Comparison of ENCODE assay signal across 8 cellular contexts in the genomic region with DNA sequence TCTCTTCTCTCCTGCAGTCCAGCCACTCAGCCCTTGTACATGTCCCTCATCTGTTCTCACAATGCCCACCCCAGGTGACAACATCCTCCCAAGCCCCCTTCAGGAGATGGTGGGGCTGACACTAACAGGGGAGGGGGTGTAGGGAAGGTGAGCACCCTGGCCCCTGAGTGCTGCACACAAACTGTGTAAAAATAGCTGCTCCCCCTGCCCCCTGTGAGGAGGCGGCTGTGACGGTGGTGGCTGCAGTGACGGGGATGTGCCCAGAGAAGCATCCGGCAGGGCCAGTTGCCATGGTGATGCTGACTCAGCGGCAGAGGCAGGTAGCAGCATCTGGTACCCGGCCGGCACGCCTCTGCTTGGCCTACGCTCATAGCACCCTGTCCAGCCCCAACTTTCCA. TPM values are rescaled to one million over a fixed set of nuclear protein-coding genes. Genes with fewer than 3 reads are reported as not detected.
DNase-seq lines count a peak whose midpoint lies in the region; ATAC-seq and TF ChIP-seq lines count a peak whose summit lies in the region.

No MANE protein-coding gene starts in this region.

- DNase-seq in CD8-positive, alpha-beta memory T cell: peak; percentile 88 to 98 (median 90)
- DNase-seq in RPMI8226: peak; percentile 85
- DNase-seq in activated naive CD4-positive, alpha-beta T cell treated with anti-CD3 and anti-CD28 coated beads, Interleukin-2, amount 50 U/mL, for 16 hours: peak; percentile 88
- peak; percentile 72 for DNase-seq in lower lobe of right lung
- peak; percentile 77 for DNase-seq in stimulated activated CD8-positive, alpha-beta memory T cell treated with anti-CD3 and anti-CD28 coated beads, Interleukin-7, amount 100 ng/mL, for 24 hours (ENCODE audit: low read depth)
- DNase-seq in cerebellum (ENCODE audit: low spot score): no peak

- peaks cover 0 to 1% (median 0%) of the 10 kb centered on the region in 5 donors for H3K9me3 Mint-ChIP-seq in CD8-positive, alpha-beta memory T cell

- H3K4me3 Mint-ChIP-seq in CD8-positive, alpha-beta memory T cell: peak overlapping the region; percentile 37 to 95 (median 80)

- CTCF ChIA-PET in CD8-positive, alpha-beta memory T cell (lab: Charles Lee): interaction anchor here (5.8 to 6.5 kb wide), 2 partner anchors 9 to 14 kb away, joined by 35 to 96 read pairs; a partner anchor contains a TSS

- peak overlapping the region; percentile 99 for H3K27ac ChIP-seq in CD8-positive, alpha-beta memory T cell (ENCODE audit: low read depth, low read length)
- H3K27ac ChIP-seq in lower lobe of right lung: peak overlapping the region; percentile 36

- peak overlapping the region; percentile 96 to 100 (median 98) for H3K27ac Mint-ChIP-seq in CD8-positive, alpha-beta memory T cell

- H3K9me3 ChIP-seq in CD8-positive, alpha-beta memory T cell (ENCODE audit: low read length): no peaks in the 10 kb centered on the region
- H3K9me3 ChIP-seq in lower lobe of right lung: no peaks in the 10 kb centered on the region

- POLR2A ChIA-PET in CD8-positive, alpha-beta memory T cell (lab: Charles Lee): interaction anchor here (0.6 to 3.8 kb wide), 3 partner anchors 10 to 28 kb away, joined by 3 to 30 read pairs (median 10); a partner anchor contains a TSS

- H3K27me3 ChIP-seq in CD8-positive, alpha-beta memory T cell (ENCODE audit: insufficient read depth, low read length, poor library complexity, severe bottlenecking): no peaks in the 10 kb centered on the region
- H3K27me3 ChIP-seq in lower lobe of right lung (ENCODE audit: low read depth): no peaks in the 10 kb centered on the region

- no peaks in the 10 kb centered on the region for H3K36me3 ChIP-seq in CD8-positive, alpha-beta memory T cell (ENCODE audit: insufficient read depth, low read length)
- no peaks in the 10 kb centered on the region for H3K36me3 ChIP-seq in lower lobe of right lung

- peaks cover 50% of the 10 kb centered on the region for H3K4me1 ChIP-seq in CD8-positive, alpha-beta memory T cell (ENCODE audit: insufficient read depth, low read length)
- peaks cover 31% of the 10 kb centered on the region for H3K4me1 ChIP-seq in lower lobe of right lung

- peaks cover 0 to 3% (median 0%) of the 10 kb centered on the region in 3 donors for H3K36me3 Mint-ChIP-seq in CD8-positive, alpha-beta memory T cell

- ATAC-seq in lower lobe of right lung (no peak), HG03378 (IDR thresholded peaks at IDR 0.05; ENCODE audit: unreplicated experiment) (no peak), HG02798 (IDR thresholded peaks at IDR 0.05; ENCODE audit: poor library complexity, unreplicated experiment) (no peak)

- no peak overlapping the region for H3K4me3 ChIP-seq in CD8-positive, alpha-beta memory T cell (ENCODE audit: low read length)
- no peak overlapping the region for H3K4me3 ChIP-seq in lower lobe of right lung

- H3K4me1 Mint-ChIP-seq in CD8-positive, alpha-beta memory T cell: peaks cover 37 to 55% (median 53%) of the 10 kb centered on the region in 3 donors

- TF ChIP-seq CTCF in lower lobe of right lung (IDR thresholded peaks at IDR 0.05): no peak

- intact Hi-C loops in lower lobe of right lung (cut with DNase I): no loop called here

- peaks cover 0 to 3% of the 10 kb centered on the region in 2 donors for H3K27me3 Mint-ChIP-seq in CD8-positive, alpha-beta memory T cell

RNA-seq across cellular contexts. Expression of a gene that starts 13.0 kb away (rescaled TPM):
- 100 to 1,000 TPM; 300 to 327 TPM for total RNA-seq in CD8-positive, alpha-beta memory T cell
- polyA plus RNA-seq in CD8-positive, alpha-beta memory T cell: 174 TPM
- total RNA-seq in lower lobe of right lung (150 TPM), cerebellum (60.1 TPM)

RNA-seq across cellular contexts. Expression of a gene that starts 20.2 kb away (rescaled TPM):
- total RNA-seq in CD8-positive, alpha-beta memory T cell: 1 to 10 TPM; 1.3 TPM
- polyA plus RNA-seq in CD8-positive, alpha-beta memory T cell: 0.31 TPM
- 4.1 TPM for total RNA-seq in lower lobe of right lung
- 2.9 TPM for total RNA-seq in cerebellum

RNA-seq across cellular contexts. Expression of a gene that starts 28.4 kb away (rescaled TPM):
- total RNA-seq in CD8-positive, alpha-beta memory T cell: 100 to 1,000 TPM; 351 to 373 TPM
- polyA plus RNA-seq in CD8-positive, alpha-beta memory T cell: 154 TPM
- total RNA-seq in lower lobe of right lung (72.3 TPM), cerebellum (55.1 TPM)

RNA-seq across cellular contexts. Expression of a gene that starts 45.9 kb away (rescaled TPM):
- 10 to 100 TPM; 27.3 to 27.7 TPM for total RNA-seq in CD8-positive, alpha-beta memory T cell
- polyA plus RNA-seq in CD8-positive, alpha-beta memory T cell: 12.2 TPM
- total RNA-seq in lower lobe of right lung (40.9 TPM), cerebellum (13.4 TPM)
